ENCODE assay signal across 24 cellular contexts in the genomic region with DNA sequence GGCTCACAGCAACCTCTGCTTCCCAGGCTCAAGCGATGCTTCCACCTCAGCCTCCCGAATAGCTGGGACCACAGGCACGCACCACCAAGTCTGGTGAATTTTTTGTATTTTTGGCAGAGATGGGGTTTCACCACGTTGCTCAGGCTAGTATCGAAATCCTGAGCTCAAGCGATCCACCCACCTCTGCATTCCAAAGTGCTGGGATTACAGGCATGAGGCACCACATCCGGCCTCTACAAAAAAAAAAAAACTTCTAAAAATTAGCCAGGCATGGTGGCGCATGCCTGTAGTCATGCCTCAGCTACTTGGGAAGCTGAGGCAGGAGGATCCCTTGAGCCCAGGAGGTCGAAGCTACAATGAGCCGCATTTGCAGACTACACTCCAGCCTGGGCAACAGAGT.
DNase-seq lines count a peak whose midpoint lies in the region; ATAC-seq and TF ChIP-seq lines count a peak whose summit lies in the region.
"Had no signal": no experiment of that assay in that cellular context is flagged by ENCODE, and none has a peak within 500 bp of the region (broad histone marks: within the 10 kb centered on the region; RNA-seq: fewer than 3 reads in every experiment).

No MANE protein-coding gene starts in this region.

- H3K36me3 ChIP-seq in osteoblast (ENCODE audit: insufficient read depth, low read length), result no peaks in the 10 kb centered on the region
- H3K36me3 ChIP-seq in colonic mucosa, result no peaks in the 10 kb centered on the region
- H3K36me3 ChIP-seq: heart left ventricle, stomach had no signal

- H3K4me3 ChIP-seq in epithelial cell of esophagus (ENCODE audit: low read length) (no peak overlapping the region), osteoblast (ENCODE audit: insufficient read depth, low read length) (no peak overlapping the region), colonic mucosa (no peak overlapping the region)
- H3K4me3 ChIP-seq: body of pancreas, GM12878, heart left ventricle, stomach had no signal

- H3K9me3 ChIP-seq in osteoblast (ENCODE audit: low read depth, low read length), result no peaks in the 10 kb centered on the region
- H3K9me3 ChIP-seq in colonic mucosa, result no peaks in the 10 kb centered on the region
- H3K9me3 ChIP-seq: body of pancreas, heart left ventricle, stomach had no signal

- H2AFZ ChIP-seq in osteoblast (ENCODE audit: low read length), result peak overlapping the region; percentile 48
- H2AFZ ChIP-seq: parathyroid adenoma had no signal

- peaks cover 7% of the 10 kb centered on the region for H3K4me1 ChIP-seq in osteoblast (ENCODE audit: insufficient read depth, low read length)
- no peaks in the 10 kb centered on the region for H3K4me1 ChIP-seq in colonic mucosa
- H3K4me1 ChIP-seq: body of pancreas, heart left ventricle, parathyroid adenoma, stomach had no signal

- ATAC-seq in HG03139 (IDR thresholded peaks at IDR 0.05; ENCODE audit: unreplicated experiment), result no peak
- ATAC-seq: body of pancreas; effector memory CD8-positive, alpha-beta T cell; GM12878; heart left ventricle had no signal

- no peaks in the 10 kb centered on the region for H3K79me2 ChIP-seq in osteoblast (ENCODE audit: insufficient read depth, low read length)
- H3K79me2 ChIP-seq: parathyroid adenoma had no signal

- no peaks in the 10 kb centered on the region for H3K27me3 ChIP-seq in osteoblast (ENCODE audit: insufficient read depth, low read length)
- H3K27me3 ChIP-seq in colonic mucosa, result no peaks in the 10 kb centered on the region
- H3K27me3 ChIP-seq: body of pancreas had no signal

- no peaks in the 10 kb centered on the region for H4K20me1 ChIP-seq in osteoblast (ENCODE audit: insufficient read depth, low read length)

- intact Hi-C loops in colonic mucosa (cut with DNase I), result no loop called here

- H3K27ac ChIP-seq in osteoblast (ENCODE audit: low read depth, low read length) (peak overlapping the region; percentile 17), colonic mucosa (no peak overlapping the region)
- H3K27ac ChIP-seq: body of pancreas, C4-2B, heart left ventricle, parathyroid adenoma, stomach, VCaP had no signal

- TF ChIP-seq CTCF in epithelial cell of esophagus (IDR thresholded peaks at IDR 0.05; ENCODE audit: insufficient read depth, low read depth, low read length, missing control alignments), result no peak
- no peak for TF ChIP-seq CTCF in osteoblast (IDR thresholded peaks at IDR 0.05; ENCODE audit: extremely low read depth, low read depth, low read length)
- TF ChIP-seq CTCF in colonic mucosa (IDR thresholded peaks at IDR 0.05), result no peak

- H3K4me2 ChIP-seq in osteoblast (ENCODE audit: insufficient read depth, low read length), result no peak overlapping the region

- peak; percentile 43 for DNase-seq in ELF-1 (ENCODE audit: low read depth, low spot score)
- DNase-seq in RPMI7951 (ENCODE audit: low read depth), result peak; percentile 93
- DNase-seq in epithelial cell of esophagus (ENCODE audit: low read depth), result peak; percentile 88
- DNase-seq in osteoblast (ENCODE audit: insufficient read length, low spot score, missing footprints), result no peak
- no peak for DNase-seq in NAMALWA (ENCODE audit: low spot score)
- no peak for DNase-seq in colonic mucosa
- DNase-seq in NCI-H1105 (lab: John Stamatoyannopoulos, UW), result no peak
- DNase-seq: activated gamma-delta T cell; body of pancreas; DND-41; effector memory CD8-positive, alpha-beta T cell; H9; heart left ventricle; KBM-7; NCI-H1436 treated with DMSO at 0.1 percent for 48 hours; NCI-H446 treated with DMSO at 0.1 percent for 48 hours; stimulated activated CD4-positive, alpha-beta T cell treated with anti-CD3 and anti-CD28 coated beads, Interleukin-12 subunit alpha, Interleukin-12 subunit beta, amount 100 ng/mL, for 4 hours; stomach; SW 1271 had no signal

- no peak overlapping the region for H3K9ac ChIP-seq in colonic mucosa (ENCODE audit: low read depth in 2 of 2, low read length in 2 of 2)
- H3K9ac ChIP-seq: parathyroid adenoma had no signal

Comparison
In these comparisons a context has a peak if more than half of its experiments do, and no peak if none do; other contexts are left out.
1. DNase-seq: peak in ELF-1 (single experiment), RPMI7951 (single experiment) and epithelial cell of esophagus (single experiment); none in osteoblast (single experiment), NAMALWA (single experiment), colonic mucosa (single experiment) and NCI-H1105 (single experiment).